Comparison of ENCODE assay signal across 8 cellular contexts in the genomic region with DNA sequence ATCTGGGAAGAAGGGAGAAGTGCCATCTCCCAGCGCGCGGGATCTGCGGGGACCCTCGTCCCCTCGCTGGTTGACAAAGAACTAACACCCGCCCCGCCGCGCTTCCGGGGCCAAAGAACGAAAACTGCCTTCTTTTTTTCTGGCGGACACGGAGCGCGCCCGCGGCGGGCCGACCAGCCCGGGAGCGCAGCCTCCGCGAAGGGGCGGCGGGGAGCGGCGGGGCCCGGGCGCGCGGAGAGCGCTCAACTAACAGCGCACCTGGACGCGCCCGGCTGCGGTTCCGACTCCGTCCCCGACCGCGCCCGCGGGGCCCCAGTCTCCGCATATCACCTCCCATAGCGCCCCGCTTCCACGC. TPM values are rescaled to one million over a fixed set of nuclear protein-coding genes. Genes with fewer than 3 reads are reported as not detected.
A peak's percentile ranks its signal among the peaks of the same experiment; 100 is the strongest.
DNase-seq lines count a peak whose midpoint lies in the region; TF ChIP-seq lines count a peak whose summit lies in the region.

No MANE protein-coding gene starts in this region.

- H3K27ac ChIP-seq in HEK293 (ENCODE audit: extremely low read depth, low read depth, low read length), result peak overlapping the region; percentile 89; the same call in 1 of the 2 replicates
- H3K27ac ChIP-seq in SJSA1, result peak overlapping the region; percentile 84
- peak overlapping the region; percentile 72 for H3K27ac ChIP-seq in trophoblast cell (ENCODE audit: low read depth, low read length)

- H3K36me3 ChIP-seq in HEK293 (ENCODE audit: control insufficient read depth in 2 of 2, insufficient read depth in 1 of 2, low read length in 2 of 2) (no peaks in the 10 kb centered on the region), SJSA1 (peaks cover 32% of the 10 kb centered on the region), trophoblast cell (ENCODE audit: control insufficient read depth in 1 of 2, insufficient read depth in 2 of 2, low read length in 2 of 2) (no peaks in the 10 kb centered on the region)

- DNase-seq in COLO668 (lab: John Stamatoyannopoulos, UW; ENCODE audit: unreplicated experiment), result peak; percentile 59
- DNase-seq in SJSA1 (ENCODE audit: low read depth in 1 of 2, low spot score in 2 of 2), result peak in 1 of 2 experiments; percentile 23
- no peak for DNase-seq in foreskin fibroblast
- peak in 1 of 2 donors; percentile 31 for DNase-seq in trophoblast cell
- no peak for DNase-seq in inferior parietal cortex (ENCODE audit: extremely low spot score)
- DNase-seq in NK-92 (lab: John Stamatoyannopoulos, UW; ENCODE audit: unreplicated experiment), result no peak
- no peak for DNase-seq in COLO829 (ENCODE audit: low spot score)

- H2BK120ac ChIP-seq in trophoblast cell (ENCODE audit: insufficient read depth, low read length, poor library complexity), result peak overlapping the region; percentile 100

- peak overlapping the region; percentile 97 for H4K12ac ChIP-seq in trophoblast cell (ENCODE audit: low read depth, low read length)

- peak overlapping the region; percentile 98 for H2AK5ac ChIP-seq in trophoblast cell (ENCODE audit: low read length)

- H3K4me1 ChIP-seq in HEK293 (ENCODE audit: control insufficient read depth, insufficient read depth, low read length) (peaks cover 24% of the 10 kb centered on the region), SJSA1 (replicated peaks) (peaks cover 45% of the 10 kb centered on the region), trophoblast cell (ENCODE audit: control insufficient read depth in 1 of 2, insufficient read depth in 2 of 2, low read length in 2 of 2) (peaks cover 21 to 28% of the 10 kb centered on the region in 2 experiments)

- H3K4me2 ChIP-seq in trophoblast cell (ENCODE audit: low read length), result peak overlapping the region; percentile 90

- peak overlapping the region; percentile 99 for H2AFZ ChIP-seq in trophoblast cell (ENCODE audit: insufficient read depth, low read length, poor library complexity)

- peak overlapping the region; percentile 95 for H3K9ac ChIP-seq in trophoblast cell (ENCODE audit: low read length)

- H3K18ac ChIP-seq in trophoblast cell (ENCODE audit: low read length), result peak overlapping the region; percentile 100

- peak overlapping the region; percentile 98 for H4K91ac ChIP-seq in trophoblast cell (ENCODE audit: low read depth, low read length)

- H3K14ac ChIP-seq in trophoblast cell (ENCODE audit: low read length), result peak overlapping the region; percentile 100

- H2BK5ac ChIP-seq in trophoblast cell (ENCODE audit: low read depth, low read length, poor library complexity), result peak overlapping the region; percentile 98

- H2BK12ac ChIP-seq in trophoblast cell (ENCODE audit: low read length), result peak overlapping the region; percentile 97

- H4K8ac ChIP-seq in trophoblast cell (ENCODE audit: low read depth, low read length), result peak overlapping the region; percentile 98

- H3K23ac ChIP-seq in trophoblast cell (ENCODE audit: low read length), result no peak overlapping the region

- H3K9me3 ChIP-seq in HEK293 (ENCODE audit: control insufficient read depth, insufficient read depth, low read depth, low read length), result no peaks in the 10 kb centered on the region
- no peaks in the 10 kb centered on the region for H3K9me3 ChIP-seq in SJSA1 (replicated peaks)
- peaks cover 3% of the 10 kb centered on the region for H3K9me3 ChIP-seq in trophoblast cell (ENCODE audit: insufficient read depth, low read depth, low read length)

- H3K79me2 ChIP-seq in trophoblast cell (ENCODE audit: control insufficient read depth, insufficient read depth, low read length, poor library complexity), result peaks cover 20% of the 10 kb centered on the region

- no CpG with 5 or more reads among the region's 49 CpGs for WGBS in trophoblast cell (ENCODE audit: extremely low coverage, insufficient coverage, insufficient read length)

- H3K4me3 ChIP-seq in HEK293 (ENCODE audit: low read depth, low read length), result peak overlapping the region; percentile 89
- peak overlapping the region; percentile 97 for H3K4me3 ChIP-seq in SJSA1
- peak overlapping the region; percentile 85 to 89 for H3K4me3 ChIP-seq in foreskin fibroblast (ENCODE audit: low read depth in 1 of 2, low read length in 2 of 2)
- peak overlapping the region; percentile 95 for H3K4me3 ChIP-seq in trophoblast cell (ENCODE audit: low read depth, low read length)

- peaks cover 29% of the 10 kb centered on the region for H3K79me1 ChIP-seq in trophoblast cell (ENCODE audit: low read length)

- no peaks in the 10 kb centered on the region for H3K27me3 ChIP-seq in SJSA1 (replicated peaks)
- H3K27me3 ChIP-seq in trophoblast cell (ENCODE audit: insufficient read depth, low read length), result no peaks in the 10 kb centered on the region

- TF ChIP-seq CTCF in HEK293 (tag by site-specific recombination; IDR thresholded peaks at IDR 0.05), result no peak
- no peak for TF ChIP-seq CTCF in foreskin fibroblast (IDR thresholded peaks at IDR 0.05; ENCODE audit: low read depth, low read length)

- POLR2A ChIA-PET in HEK293 (lab: Yijun Ruan, JAX), result interaction anchor here (0.6 to 1.0 kb wide), 2 partner anchors 13 to 39 kb away, joined by 3 read pairs; no protein-coding TSS in a partner anchor

- CTCF ChIA-PET in HEK293 (lab: Yijun Ruan, JAX), result no interaction called here

- peak overlapping the region; percentile 100 for H3K4ac ChIP-seq in trophoblast cell (ENCODE audit: low read depth, low read length)

TF ChIP-seq in HEK293, 187 proteins besides CTCF, POLR2A, EP300 and RAD21:
- TF ChIP-seq SP7 (tag by site-specific recombination; IDR thresholded peaks at IDR 0.05) (no peak), ZNF24 (tag by site-specific recombination; IDR thresholded peaks at IDR 0.05) (no peak)
- TF ChIP-seq, protein P1, sequence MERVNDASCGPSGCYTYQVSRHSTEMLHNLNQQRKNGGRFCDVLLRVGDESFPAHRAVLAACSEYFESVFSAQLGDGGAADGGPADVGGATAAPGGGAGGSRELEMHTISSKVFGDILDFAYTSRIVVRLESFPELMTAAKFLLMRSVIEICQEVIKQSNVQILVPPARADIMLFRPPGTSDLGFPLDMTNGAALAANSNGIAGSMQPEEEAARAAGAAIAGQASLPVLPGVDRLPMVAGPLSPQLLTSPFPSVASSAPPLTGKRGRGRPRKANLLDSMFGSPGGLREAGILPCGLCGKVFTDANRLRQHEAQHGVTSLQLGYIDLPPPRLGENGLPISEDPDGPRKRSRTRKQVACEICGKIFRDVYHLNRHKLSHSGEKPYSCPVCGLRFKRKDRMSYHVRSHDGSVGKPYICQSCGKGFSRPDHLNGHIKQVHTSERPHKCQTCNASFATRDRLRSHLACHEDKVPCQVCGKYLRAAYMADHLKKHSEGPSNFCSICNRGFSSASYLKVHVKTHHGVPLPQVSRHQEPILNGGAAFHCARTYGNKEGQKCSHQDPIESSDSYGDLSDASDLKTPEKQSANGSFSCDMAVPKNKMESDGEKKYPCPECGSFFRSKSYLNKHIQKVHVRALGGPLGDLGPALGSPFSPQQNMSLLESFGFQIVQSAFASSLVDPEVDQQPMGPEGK (tag by site-specific recombination; IDR thresholded peaks at IDR 0.05), result 0 out of 2 replicates have a peak, but pooled peaks have one; percentile 1

RNA-seq across cellular contexts. Expression of a gene that starts 0.4 kb away (rescaled TPM):
- total RNA-seq in SJSA1 (2014; rRNA removed; shearing (Covaris generic)), result 45.5 and 55.6 TPM in 2 replicates
- polyA plus RNA-seq in trophoblast cell (2013), result 338 and 355 TPM in 2 replicates
